Comparison of ENCODE assay signal across 20 cellular contexts in genomic region chr10:47061776-47062175, GRCh38.
"Had no signal": no experiment of that assay in that cellular context is flagged by ENCODE, and none has a peak within 500 bp of the region (broad histone marks: within the 10 kb centered on the region; RNA-seq: fewer than 3 reads in every experiment).

No MANE protein-coding gene starts in this region.

- H3K4me1 Mint-ChIP-seq: stimulated activated naive B cell treated with anti-CD40 and anti-IgM and Interleukin-4, amounts not matched to agents 10 μg/mL and 1 μg/mL and 100 μg/mL, for 72 hours had no signal

- DNase-seq: caudate nucleus; cerebellar nuclear complex; cortex of kidney; effector memory CD8-positive, alpha-beta T cell; hypothalamus; immature natural killer cell; left ventricle myocardium superior; lower lobe of right lung; naive thymus-derived CD8-positive, alpha-beta T cell; stimulated activated CD4-positive, alpha-beta T cell treated with anti-CD3 and anti-CD28 coated beads, Interleukin-15, amount 100 ng/mL, for 24 hours; stimulated activated CD4-positive, alpha-beta T cell treated with anti-CD3 and anti-CD28 coated beads, Interleukin-2, amount 100 ng/mL, for 48 hours; stimulated activated naive B cell treated with anti-CD40 and anti-IgM and Interleukin-4, amounts not matched to agents 10 μg/mL and 1 μg/mL and 100 μg/mL, for 72 hours; thyroid gland; upper lobe of left lung had no signal

- H3K36me3 Mint-ChIP-seq: immature natural killer cell; naive thymus-derived CD8-positive, alpha-beta T cell; stimulated activated naive B cell treated with anti-CD40 and anti-IgM and Interleukin-4, amounts not matched to agents 10 μg/mL and 1 μg/mL and 100 μg/mL, for 72 hours had no signal

- H3K4me3 ChIP-seq: lower lobe of right lung, prostate gland, right atrium auricular region, skin epidermis, thyroid gland, upper lobe of left lung had no signal

- H3K27me3 Mint-ChIP-seq: naive thymus-derived CD8-positive, alpha-beta T cell; stimulated activated naive CD8-positive, alpha-beta T cell treated with anti-CD3 and anti-CD28 coated beads, Interleukin-15, Interleukin-2, amounts not matched to agents 100 ng/mL and 50 ng/mL, for 24 hours had no signal

- H3K27ac ChIP-seq: lower lobe of right lung, neutrophil, prostate gland, right atrium auricular region, skin epidermis, thyroid gland, upper lobe of left lung had no signal

- H3K27ac Mint-ChIP-seq: effector memory CD8-positive, alpha-beta T cell; immature natural killer cell; stimulated activated naive B cell treated with anti-CD40 and anti-IgM and Interleukin-4, amounts not matched to agents 10 μg/mL and 1 μg/mL and 100 μg/mL, for 72 hours; stimulated activated naive CD8-positive, alpha-beta T cell treated with anti-CD3 and anti-CD28 coated beads, Interleukin-15, Interleukin-2, amounts not matched to agents 100 ng/mL and 50 ng/mL, for 24 hours had no signal

- H3K4me3 Mint-ChIP-seq: effector memory CD8-positive, alpha-beta T cell; immature natural killer cell; naive thymus-derived CD8-positive, alpha-beta T cell; neural crest cell; stimulated activated naive B cell treated with anti-CD40 and anti-IgM and Interleukin-4, amounts not matched to agents 10 μg/mL and 1 μg/mL and 100 μg/mL, for 72 hours; stimulated activated naive CD8-positive, alpha-beta T cell treated with anti-CD3 and anti-CD28 coated beads, Interleukin-15, Interleukin-2, amounts not matched to agents 100 ng/mL and 50 ng/mL, for 24 hours had no signal

- ATAC-seq: effector memory CD8-positive, alpha-beta T cell; left ventricle myocardium superior; lower lobe of right lung; naive thymus-derived CD8-positive, alpha-beta T cell; stimulated activated naive B cell treated with anti-CD40 and anti-IgM and Interleukin-4, amounts not matched to agents 10 μg/mL and 1 μg/mL and 100 μg/mL, for 72 hours had no signal

- H3K9me3 Mint-ChIP-seq: immature natural killer cell; naive thymus-derived CD8-positive, alpha-beta T cell; neural crest cell; stimulated activated naive B cell treated with anti-CD40 and anti-IgM and Interleukin-4, amounts not matched to agents 10 μg/mL and 1 μg/mL and 100 μg/mL, for 72 hours; stimulated activated naive CD8-positive, alpha-beta T cell treated with anti-CD3 and anti-CD28 coated beads, Interleukin-15, Interleukin-2, amounts not matched to agents 100 ng/mL and 50 ng/mL, for 24 hours had no signal

- H3K36me3 ChIP-seq: lower lobe of right lung, neutrophil, prostate gland, right atrium auricular region, thyroid gland, upper lobe of left lung had no signal

- H3K27me3 ChIP-seq: right atrium auricular region, thyroid gland, upper lobe of left lung had no signal

- H3K4me1 ChIP-seq: lower lobe of right lung, prostate gland, right atrium auricular region, upper lobe of left lung had no signal

- H3K9me3 ChIP-seq: lower lobe of right lung, neutrophil, prostate gland, right atrium auricular region, thyroid gland, upper lobe of left lung had no signal
